ENCODE assay signal across 8 cellular contexts in genomic region chr11:82867495-82868082, GRCh38. TPM values are rescaled to one million over a fixed set of nuclear protein-coding genes. Genes with fewer than 3 reads are reported as not detected.
DNase-seq lines count a peak whose midpoint lies in the region; ATAC-seq, FAIRE-seq and TF ChIP-seq lines count a peak whose summit lies in the region.

No MANE protein-coding gene starts in this region.

- BruUV-seq in endothelial cell of umbilical vein (replicated peaks; lab: Mats Ljungman, UMichigan), result no TSS peak

- FAIRE-seq in endothelial cell of umbilical vein (lab: Jason Lieb, UNC), result no peak

- DNase-seq in GM10248 (ENCODE audit: extremely low spot score) (peak; percentile 63), NT2/D1 (ENCODE audit: low read depth, low spot score) (peak; percentile 79), endothelial cell of umbilical vein (ENCODE audit: low read depth, low spot score) (peak; percentile 87), mucosa of gallbladder (ENCODE audit: low spot score) (peak; percentile 84)
- peak; percentile 46 for DNase-seq in activated CD8-positive, alpha-beta memory T cell treated with anti-CD3 and anti-CD28 coated beads, Interleukin-2, amount 50 U/mL, for 24 hours (ENCODE audit: extremely low read depth)
- peak; percentile 87 for DNase-seq in stimulated activated CD8-positive, alpha-beta memory T cell treated with anti-CD3 and anti-CD28 coated beads, Interleukin-4, amount 100 ng/mL, for 48 hours

- TF ChIP-seq RAD21 in Ishikawa (IDR thresholded peaks at IDR 0.05; ENCODE audit: low read depth), result peak; percentile 69

- H3K9ac ChIP-seq in NT2/D1 (ENCODE audit: insufficient read length, low read depth), result no peak overlapping the region
- no peak overlapping the region for H3K9ac ChIP-seq in endothelial cell of umbilical vein (replicated peaks; ENCODE audit: extremely low read depth, insufficient read depth, low read length)

- no peaks in the 10 kb centered on the region for H3K9me1 ChIP-seq in endothelial cell of umbilical vein (replicated peaks; ENCODE audit: control insufficient read depth, extremely low read depth, insufficient read depth, low read length)

- dilution Hi-C loops in endothelial cell of umbilical vein (cut with MboI; ENCODE audit: extremely low pct_ligation_motif_present, low sequenced_read_pairs), result no loop called here

- no peak overlapping the region for H3K4me2 ChIP-seq in endothelial cell of umbilical vein (ENCODE audit: insufficient read depth, low read length)

- TF ChIP-seq CTCF in GM10248 (IDR thresholded peaks at IDR 0.05; ENCODE audit: control extremely low read depth, extremely low read depth, low read depth, missing control alignments), result peak; percentile 48
- TF ChIP-seq CTCF in endothelial cell of umbilical vein (IDR thresholded peaks at IDR 0.05; ENCODE audit: extremely low read depth in 1 of 2, insufficient read depth in 1 of 2, low read depth in 1 of 2, low read length in 2 of 2), result peak; percentile 43 to 44

- no peaks in the 10 kb centered on the region for H3K4me1 ChIP-seq in NT2/D1 (ENCODE audit: insufficient read depth, insufficient read length)
- peaks cover 15% of the 10 kb centered on the region for H3K4me1 ChIP-seq in endothelial cell of umbilical vein (ENCODE audit: control insufficient read depth, extremely low read depth, insufficient read depth, low read length)

- H3K27me3 ChIP-seq in NT2/D1 (ENCODE audit: insufficient read depth, insufficient read length) (no peaks in the 10 kb centered on the region), endothelial cell of umbilical vein (ENCODE audit: control insufficient read depth in 2 of 2, insufficient read depth in 2 of 2, low read length in 2 of 2) (no peaks in the 10 kb centered on the region)

- no peaks in the 10 kb centered on the region for H3K36me3 ChIP-seq in NT2/D1 (ENCODE audit: insufficient read depth, insufficient read length, low read length)
- H3K36me3 ChIP-seq in endothelial cell of umbilical vein (ENCODE audit: control insufficient read depth in 2 of 2, extremely low read depth in 1 of 2, insufficient read depth in 2 of 2, low read length in 2 of 2), result no peaks in the 10 kb centered on the region

- POLR2A ChIA-PET in GM10248 (lab: Yijun Ruan, JAX), result no interaction called here
- POLR2A ChIA-PET in endothelial cell of umbilical vein (lab: Charles Lee), result interaction anchor here (0.9 kb wide), 1 partner anchor 34 kb away, joined by 8 read pairs; the partner anchor contains the start of gene DDIAS

- TF ChIP-seq EP300 in Ishikawa (IDR thresholded peaks at IDR 0.05; ENCODE audit: borderline replicate concordance), result no peak

- H4K20me1 ChIP-seq in endothelial cell of umbilical vein (replicated peaks; ENCODE audit: control insufficient read depth, extremely low read depth, insufficient read depth, low read length), result no peaks in the 10 kb centered on the region

- no peak overlapping the region for H3K4me3 ChIP-seq in NT2/D1 (ENCODE audit: insufficient read length, low read depth)
- no peak overlapping the region for H3K4me3 ChIP-seq in endothelial cell of umbilical vein (replicated peaks in 1 of 3; ENCODE audit: insufficient read depth in 1 of 3, low read depth in 1 of 3, low read length in 3 of 3)

- ATAC-seq in HG03378 (IDR thresholded peaks at IDR 0.05; ENCODE audit: unreplicated experiment), result no peak

- H3K27ac ChIP-seq in endothelial cell of umbilical vein (ENCODE audit: insufficient read depth, low read depth, low read length), result no peak overlapping the region

- H2AFZ ChIP-seq in endothelial cell of umbilical vein (ENCODE audit: low read depth, low read length), result peak overlapping the region; percentile 33

- no peak for TF ChIP-seq POLR2A in endothelial cell of umbilical vein (IDR thresholded peaks at IDR 0.05; ENCODE audit: low read depth, low read length)

- H3K79me2 ChIP-seq in endothelial cell of umbilical vein (ENCODE audit: control insufficient read depth, insufficient read depth, low read length), result peaks cover 3% of the 10 kb centered on the region

- intact Hi-C loops in endothelial cell of umbilical vein (cut with micrococcal nuclease), result loop anchor here (1.0 to 5.0 kb wide), 6 partner anchors 33 to 950 kb away; partner anchors contain the start of genes PCF11, PRCP and RAB30

- no peaks in the 10 kb centered on the region for H3K9me3 ChIP-seq in NT2/D1 (ENCODE audit: insufficient read depth, low read length)
- no peaks in the 10 kb centered on the region for H3K9me3 ChIP-seq in endothelial cell of umbilical vein (replicated peaks; ENCODE audit: control insufficient read depth, insufficient read depth, low read length)

- CTCF ChIA-PET in GM10248 (lab: Yijun Ruan, JAX), result interaction anchor here (0.6 to 6.8 kb wide), 55 partner anchors 8 to 962 kb away, joined by 3 to 57 read pairs (median 3); partner anchors contain the start of genes DDIAS and RAB30
- CTCF ChIA-PET in endothelial cell of umbilical vein (lab: Charles Lee), result interaction anchor here (0.5 to 5.9 kb wide), 85 partner anchors 9 to 955 kb away, joined by 3 to 191 read pairs (median 5); partner anchors contain the start of genes DDIAS, FAM181B, PCF11 and PRCP

TF ChIP-seq in Ishikawa, 13 proteins besides CTCF, POLR2A, EP300 and RAD21 (continues in another document):
- TF ChIP-seq MAX (IDR thresholded peaks at IDR 0.05) (no peak), USF1 (IDR thresholded peaks at IDR 0.05) (no peak), YY1 (IDR thresholded peaks at IDR 0.05; ENCODE audit: low read depth) (no peak), CREB1 (IDR thresholded peaks at IDR 0.05; ENCODE audit: low read depth) (no peak), ZBTB7A (IDR thresholded peaks at IDR 0.05; ENCODE audit: low read depth) (no peak), NFIC (IDR thresholded peaks at IDR 0.05) (no peak), TEAD4 (IDR thresholded peaks at IDR 0.05) (no peak), FOXM1 (IDR thresholded peaks at IDR 0.05; ENCODE audit: borderline replicate concordance, low read depth) (no peak), CEBPB (IDR thresholded peaks at IDR 0.05) (no peak), TCF12 (IDR thresholded peaks at IDR 0.05; ENCODE audit: low read depth) (no peak), EGR1 (IDR thresholded peaks at IDR 0.05) (no peak)

TF ChIP-seq in endothelial cell of umbilical vein, 7 proteins besides CTCF, POLR2A, EP300 and RAD21:
- TF ChIP-seq FOS (IDR thresholded peaks at IDR 0.05; ENCODE audit: borderline replicate concordance, insufficient read depth, low read length) (no peak), POLR2AphosphoS5 (IDR thresholded peaks at IDR 0.05; ENCODE audit: insufficient read depth, low read depth, low read length) (no peak), EZH2 (IDR thresholded peaks at IDR 0.05; ENCODE audit: borderline replicate concordance, low read depth, low read length, severe bottlenecking) (no peak), GATA2 (IDR thresholded peaks at IDR 0.05; ENCODE audit: insufficient read depth, insufficient read length, low read depth, low read length) (no peak), MAX (IDR thresholded peaks at IDR 0.05; ENCODE audit: insufficient read depth, insufficient read length) (no peak)

RNA-seq across cellular contexts. Expression of gene PRCP, which starts 32.6 kb away (rescaled TPM):
- total RNA-seq in endothelial cell of umbilical vein, result 149 and 170 TPM in 2 replicates
- polyA plus RNA-seq in endothelial cell of umbilical vein, result 265 and 277 TPM in 2 replicates
- polyA plus RNA-seq in endothelial cell of umbilical vein (2011; cell fraction: cytosol; rRNA removed), result 205 and 236 TPM in 2 replicates
- polyA plus RNA-seq in endothelial cell of umbilical vein (2011; cell fraction: nucleus; rRNA removed), result 104 and 123 TPM in 2 replicates
- 187 and 209 TPM in 2 replicates for polyA plus RNA-seq in endothelial cell of umbilical vein (2012)
- polyA minus RNA-seq in endothelial cell of umbilical vein, result 189 TPM in 2 replicates
- polyA minus RNA-seq in endothelial cell of umbilical vein (2011; cell fraction: cytosol; rRNA and poly(A)+ RNA removed), result 20.6 TPM
- 69.7 and 81.6 TPM in 2 replicates for polyA minus RNA-seq in endothelial cell of umbilical vein (2011; cell fraction: nucleus; rRNA and poly(A)+ RNA removed)
- total RNA-seq in mucosa of gallbladder, result 48.7 TPM

RNA-seq across cellular contexts. Expression of gene DDIAS, which starts 33.9 kb away (rescaled TPM):
- total RNA-seq in endothelial cell of umbilical vein, result 8.5 and 9.2 TPM in 2 replicates
- polyA plus RNA-seq in endothelial cell of umbilical vein, result 3.5 and 4.5 TPM in 2 replicates
- polyA plus RNA-seq in endothelial cell of umbilical vein (2011; cell fraction: cytosol; rRNA removed), result 6.4 and 6.8 TPM in 2 replicates
- polyA plus RNA-seq in endothelial cell of umbilical vein (2011; cell fraction: nucleus; rRNA removed), result 4.7 and 5.0 TPM in 2 replicates
- polyA plus RNA-seq in endothelial cell of umbilical vein (2012), result 7.7 and 11.7 TPM in 2 replicates
- polyA minus RNA-seq in endothelial cell of umbilical vein, result 7.2 and 8.6 TPM in 2 replicates
- 15.7 TPM for polyA minus RNA-seq in endothelial cell of umbilical vein (2011; cell fraction: cytosol; rRNA and poly(A)+ RNA removed)
- 2.5 and 4.1 TPM in 2 replicates for polyA minus RNA-seq in endothelial cell of umbilical vein (2011; cell fraction: nucleus; rRNA and poly(A)+ RNA removed)
- total RNA-seq in mucosa of gallbladder, result 0.78 TPM
